8 cellular contexts compared by ENCODE assay signal in the genomic region with DNA sequence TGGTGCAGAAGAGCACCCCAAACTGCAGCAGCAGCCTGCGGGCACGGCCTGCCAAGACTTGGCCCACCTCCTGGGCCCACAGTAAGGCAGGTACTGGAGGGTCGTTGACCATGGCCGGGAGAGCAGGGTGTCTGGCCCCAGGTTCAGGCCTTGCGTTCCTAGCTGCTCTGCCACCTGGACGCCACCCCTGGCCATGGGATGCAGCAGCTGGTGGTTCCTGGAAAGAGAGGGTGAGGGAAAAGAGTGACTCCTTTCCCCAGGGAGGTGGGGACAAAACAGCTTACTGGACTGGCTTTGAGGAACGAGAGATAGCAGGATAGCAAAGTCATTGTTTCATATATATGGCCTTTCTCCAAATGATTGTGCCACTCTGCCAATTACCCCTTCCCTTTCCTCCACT. TPM values are rescaled to one million over a fixed set of nuclear protein-coding genes. Genes with fewer than 3 reads are reported as not detected.
DNase-seq lines count a peak whose midpoint lies in the region; ATAC-seq and TF ChIP-seq lines count a peak whose summit lies in the region.

No MANE protein-coding gene starts in this region.

- intact Hi-C loops in heart left ventricle (cut with DNase I) (loop anchor here in 2 of 10 donors (2.0 to 5.0 kb wide), 3 partner anchors 23 to 38 kb away; a partner anchor contains a TSS), left ventricle myocardium superior (cut with micrococcal nuclease) (no loop called here)

- H3K9me3 ChIP-seq in heart left ventricle = no peaks in the 10 kb centered on the region
- H3K9me3 ChIP-seq in right atrium auricular region = no peaks in the 10 kb centered on the region
- H3K9me3 ChIP-seq in smooth muscle cell (replicated peaks; ENCODE audit: low read depth) = no peaks in the 10 kb centered on the region

- H4K20me1 ChIP-seq in smooth muscle cell (ENCODE audit: low read depth) = no peaks in the 10 kb centered on the region

- H3K27ac Mint-ChIP-seq in WTC11 = peak overlapping the region; percentile 98

- H3K4me1 Mint-ChIP-seq in WTC11 = peaks cover 34% of the 10 kb centered on the region

- 43 to 58% (median 51%) methylated on average over 7 of the region's 7 CpGs for WGBS in heart left ventricle, 4 donors
- 77% methylated on average over 7 of the region's 7 CpGs for WGBS in smooth muscle cell (ENCODE audit: low lambda C conversion rate)

- H3K27me3 ChIP-seq in heart left ventricle (no peaks in the 10 kb centered on the region), right atrium auricular region (no peaks in the 10 kb centered on the region), smooth muscle cell (ENCODE audit: low read depth) (no peaks in the 10 kb centered on the region)

- TF ChIP-seq CTCF in heart left ventricle (IDR thresholded peaks at IDR 0.05) (no peak), WTC11 (IDR thresholded peaks at IDR 0.05) (no peak), right atrium auricular region (IDR thresholded peaks at IDR 0.05) (no peak), smooth muscle cell (IDR thresholded peaks at IDR 0.05; ENCODE audit: borderline replicate concordance, insufficient read depth, poor library complexity, severe bottlenecking) (no peak)

- H3K27me3 Mint-ChIP-seq in WTC11 (ENCODE audit: low read depth) = no peaks in the 10 kb centered on the region; the same call in 1 of the 2 replicates

- ATAC-seq in heart left ventricle (no peak), left ventricle myocardium superior (no peak), WTC11 (no peak), GM21723 (IDR thresholded peaks at IDR 0.05; ENCODE audit: unreplicated experiment) (no peak)

- H3K27ac ChIP-seq in heart left ventricle (peak overlapping the region; percentile 2 to 95 (median 87)), right atrium auricular region (peak overlapping the region; percentile 68 to 96), smooth muscle cell (ENCODE audit: low read depth) (peak overlapping the region; percentile 99)

- peak overlapping the region; percentile 34 for H2AFZ ChIP-seq in smooth muscle cell (ENCODE audit: low read depth)

- peaks cover 20% of the 10 kb centered on the region for H3K79me2 ChIP-seq in smooth muscle cell (ENCODE audit: low read depth)

- no peak for TF ChIP-seq POLR2A in heart left ventricle (IDR thresholded peaks at IDR 0.05)

- H3K4me3 Mint-ChIP-seq in WTC11 = peak overlapping the region; percentile 92

- CTCF ChIA-PET in WTC11 (lab: Charles Lee) = interaction anchor here (0.5 to 3.5 kb wide), 15 partner anchors 10 to 311 kb away, joined by 3 to 24 read pairs (median 4); a partner anchor contains a TSS

- no peaks in the 10 kb centered on the region for H3K9me3 Mint-ChIP-seq in WTC11

- peak overlapping the region; percentile 98 for H3K4me2 ChIP-seq in smooth muscle cell

- peaks cover 27% of the 10 kb centered on the region for H3K36me3 Mint-ChIP-seq in WTC11

- no peak for DNase-seq in heart left ventricle
- no peak for DNase-seq in left ventricle myocardium superior
- no peak for DNase-seq in WTC11 (ENCODE audit: low spot score)
- no peak for DNase-seq in right atrium auricular region (ENCODE audit: low spot score)
- DNase-seq in smooth muscle cell (lab: John Stamatoyannopoulos, UW; ENCODE audit: unreplicated experiment) = no peak
- DNase-seq in G401 (ENCODE audit: low spot score) = no peak
- DNase-seq in GM19238 (ENCODE audit: insufficient read length, low spot score) = no peak

- H3K9ac ChIP-seq in smooth muscle cell (ENCODE audit: low read depth) = peak overlapping the region; percentile 95

- POLR2A ChIA-PET in WTC11 (lab: Charles Lee) = interaction anchor here (1.0 to 6.0 kb wide), 7 partner anchors 22 to 114 kb away, joined by 4 to 35 read pairs (median 6); a partner anchor contains a TSS

- H3K4me3 ChIP-seq in heart left ventricle (peak overlapping the region in 11 of 12 donors; percentile 63 to 89 (median 79)), right atrium auricular region (peak overlapping the region; percentile 69 to 84), smooth muscle cell (peak overlapping the region; percentile 70)

- peaks cover 32% of the 10 kb centered on the region for H3F3A ChIP-seq in smooth muscle cell (ENCODE audit: low read depth)

- H3K4me1 ChIP-seq in heart left ventricle = peaks cover 0 to 56% (median 31%) of the 10 kb centered on the region in 12 donors
- H3K4me1 ChIP-seq in right atrium auricular region = peaks cover 0 to 36% of the 10 kb centered on the region in 2 donors
- peaks cover 36% of the 10 kb centered on the region for H3K4me1 ChIP-seq in smooth muscle cell (ENCODE audit: low read depth)

- in situ Hi-C loops in G401 (cut with HindIII; ENCODE audit: low sequenced_read_pairs) = no loop called here

- H3K36me3 ChIP-seq in heart left ventricle = peaks cover 0 to 34% (median 18%) of the 10 kb centered on the region in 9 donors
- peaks cover 10% of the 10 kb centered on the region for H3K36me3 ChIP-seq in right atrium auricular region
- no peaks in the 10 kb centered on the region for H3K36me3 ChIP-seq in smooth muscle cell (ENCODE audit: low read depth)

TF ChIP-seq in WTC11, 78 proteins besides CTCF, POLR2A, EP300 and RAD21 (continues in another document):
- TF ChIP-seq ZNF671 (CRISPR knock-in tag; IDR thresholded peaks at IDR 0.05) = no peak
- no peak for TF ChIP-seq SP1 (CRISPR knock-in tag; conservative IDR thresholded peaks at IDR 0.05)
- no peak for TF ChIP-seq NFYB (CRISPR knock-in tag; conservative IDR thresholded peaks at IDR 0.05; ENCODE audit: low read depth)
- TF ChIP-seq, protein P1, sequence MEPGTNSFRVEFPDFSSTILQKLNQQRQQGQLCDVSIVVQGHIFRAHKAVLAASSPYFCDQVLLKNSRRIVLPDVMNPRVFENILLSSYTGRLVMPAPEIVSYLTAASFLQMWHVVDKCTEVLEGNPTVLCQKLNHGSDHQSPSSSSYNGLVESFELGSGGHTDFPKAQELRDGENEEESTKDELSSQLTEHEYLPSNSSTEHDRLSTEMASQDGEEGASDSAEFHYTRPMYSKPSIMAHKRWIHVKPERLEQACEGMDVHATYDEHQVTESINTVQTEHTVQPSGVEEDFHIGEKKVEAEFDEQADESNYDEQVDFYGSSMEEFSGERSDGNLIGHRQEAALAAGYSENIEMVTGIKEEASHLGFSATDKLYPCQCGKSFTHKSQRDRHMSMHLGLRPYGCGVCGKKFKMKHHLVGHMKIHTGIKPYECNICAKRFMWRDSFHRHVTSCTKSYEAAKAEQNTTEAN (CRISPR knock-in tag; IDR thresholded peaks at IDR 0.05) = no peak

RNA-seq across cellular contexts. Expression of a gene that starts 1.8 kb away (rescaled TPM):
- total RNA-seq in heart left ventricle (10 to 100 TPM; 13.3 to 30.1 (median 20.0) TPM), left ventricle myocardium superior (15.2 TPM), WTC11 (2021) (92.0 to 97.2 TPM (median 92.0 TPM) in 3 replicates), right atrium auricular region (10 to 100 TPM; 18.6 to 23.0 TPM), smooth muscle cell (76.4 and 79.7 TPM in 2 replicates)
- polyA plus RNA-seq in heart left ventricle (10 to 100 TPM; 23.1 to 39.4 TPM), smooth muscle cell (115 and 123 TPM in 2 replicates)
- total RNA-seq in G401 (2014; rRNA removed; shearing (Covaris generic)) = 48.7 and 59.6 TPM in 2 replicates

RNA-seq across cellular contexts. Expression of a gene that starts 2.1 kb away (rescaled TPM):
- total RNA-seq in heart left ventricle (under 1 TPM in 4 of 9 donors, not detected in 5; 0.27 to 0.55 (median 0.32) TPM), left ventricle myocardium superior (not detected), WTC11 (2021) (3.5 to 6.0 TPM (median 3.9 TPM) in 3 replicates), right atrium auricular region (not detected), smooth muscle cell (0.18 TPM in 1 of 2 replicates, not detected in the other)
- polyA plus RNA-seq in heart left ventricle (under 1 TPM in 1 of 2 donors, not detected in 1; 0.14 TPM), smooth muscle cell (0.18 and 1.2 TPM in 2 replicates)
- 0.14 TPM in 1 of 2 replicates, not detected in the other for total RNA-seq in G401 (2014; rRNA removed; shearing (Covaris generic))

RNA-seq across cellular contexts. Expression of a gene that starts 16.1 kb away (rescaled TPM):
- 1 to 10 TPM in 8 of 9 donors, under 1 TPM in 1; 0.63 to 8.6 (median 2.7) TPM for total RNA-seq in heart left ventricle
- 1 to 10 TPM; 1.3 to 1.9 TPM for polyA plus RNA-seq in heart left ventricle
- 3.4 TPM for total RNA-seq in left ventricle myocardium superior
- total RNA-seq in WTC11 (2021) = 0.16 to 0.39 TPM (median 0.23 TPM) in 3 replicates
- 1 to 10 TPM; 1.5 to 3.0 TPM for total RNA-seq in right atrium auricular region
- total RNA-seq in smooth muscle cell = 0.76 and 1.3 TPM in 2 replicates
- polyA plus RNA-seq in smooth muscle cell = not detected in 2 replicates
- total RNA-seq in G401 (2014; rRNA removed; shearing (Covaris generic)) = 0.07 and 0.12 TPM in 2 replicates

RNA-seq across cellular contexts. Expression of a gene that starts 21.9 kb away (rescaled TPM):
- total RNA-seq in heart left ventricle (10 to 100 TPM in 8 of 9 donors, 1 to 10 TPM in 1; 9.6 to 39.5 (median 32.6) TPM), left ventricle myocardium superior (35.8 TPM), WTC11 (2021) (42.1 to 42.9 TPM (median 42.2 TPM) in 3 replicates), right atrium auricular region (10 to 100 TPM; 12.2 to 15.6 TPM), smooth muscle cell (14.3 and 19.4 TPM in 2 replicates)
- polyA plus RNA-seq in heart left ventricle (10 to 100 TPM; 32.7 to 35.2 TPM), smooth muscle cell (3.6 and 4.5 TPM in 2 replicates)
- total RNA-seq in G401 (2014; rRNA removed; shearing (Covaris generic)) = 13.5 and 14.9 TPM in 2 replicates

RNA-seq across cellular contexts. Expression of a gene that starts 22.9 kb away (rescaled TPM):
- total RNA-seq in heart left ventricle = 10 to 100 TPM in 7 of 9 donors, 1 to 10 TPM in 2; 7.4 to 23.5 (median 12.1) TPM
- 10 to 100 TPM; 13.9 to 20.0 TPM for polyA plus RNA-seq in heart left ventricle
- 15.1 TPM for total RNA-seq in left ventricle myocardium superior
- 39.7 to 48.7 TPM (median 39.8 TPM) in 3 replicates for total RNA-seq in WTC11 (2021)
- 10 to 100 TPM in 1 of 2 donors, 1 to 10 TPM in 1; 9.6 to 11.4 TPM for total RNA-seq in right atrium auricular region
- total RNA-seq in smooth muscle cell = 20.1 and 53.0 TPM in 2 replicates
- polyA plus RNA-seq in smooth muscle cell = 46.9 and 49.3 TPM in 2 replicates
- 34.3 and 47.2 TPM in 2 replicates for total RNA-seq in G401 (2014; rRNA removed; shearing (Covaris generic))
